ENCODE assay signal across 9 cellular contexts in genomic region chr12:8696402-8697100, GRCh38. TPM values are rescaled to one million over a fixed set of nuclear protein-coding genes. Genes with fewer than 3 reads are reported as not detected.
A peak's percentile ranks its signal among the peaks of the same experiment; 100 is the strongest.
DNase-seq lines count a peak whose midpoint lies in the region; ATAC-seq, FAIRE-seq and TF ChIP-seq lines count a peak whose summit lies in the region.
"Had no signal": no experiment of that assay in that cellular context is flagged by ENCODE, and none has a peak within 500 bp of the region (broad histone marks: within the 10 kb centered on the region; RNA-seq: fewer than 3 reads in every experiment).

No MANE protein-coding gene starts in this region.

- peaks cover 21% of the 10 kb centered on the region for H3K4me1 Mint-ChIP-seq in memory B cell

- no peak for TF ChIP-seq POLR2A in uterus (IDR thresholded peaks at IDR 0.05)

- no peaks in the 10 kb centered on the region for H3K9me3 ChIP-seq in left ventricle myocardium inferior (replicated peaks)
- H3K9me3 ChIP-seq in uterus: no peaks in the 10 kb centered on the region

- DNase-seq in left ventricle myocardium inferior (no peak), Right ventricle myocardium superior (no peak), brain microvascular endothelial cell (no peak), memory B cell (ENCODE audit: low spot score in 2 of 2) (no peak), uterus (no peak), T-helper 9 cell (no peak), GM19239 (ENCODE audit: insufficient read length, low spot score) (no peak)
- DNase-seq: NCI-H187 treated with DMSO at 0.1 percent for 48 hours had no signal

- H3K27me3 ChIP-seq in left ventricle myocardium inferior (ENCODE audit: low read depth): no peaks in the 10 kb centered on the region
- no peaks in the 10 kb centered on the region for H3K27me3 ChIP-seq in brain microvascular endothelial cell (replicated peaks)
- no peaks in the 10 kb centered on the region for H3K27me3 ChIP-seq in uterus

- in situ Hi-C loops in brain microvascular endothelial cell (cut with HindIII; ENCODE audit: low pct_ligation_motif_present, low sequenced_read_pairs): no loop called here

- H3K9me3 Mint-ChIP-seq in memory B cell: no peaks in the 10 kb centered on the region

- intact Hi-C loops in left ventricle myocardium inferior (cut with micrococcal nuclease): no loop called here
- intact Hi-C loops in Right ventricle myocardium superior (cut with DNase I): no loop called here
- intact Hi-C loops in uterus (cut with DNase I; ENCODE audit: low total_unique reads): no loop called here

- no peak for FAIRE-seq in GM19239 (lab: Jason Lieb, UNC)

- peaks cover 1% of the 10 kb centered on the region for H3K27me3 Mint-ChIP-seq in memory B cell

- no peaks in the 10 kb centered on the region for H3K36me3 ChIP-seq in left ventricle myocardium inferior
- no peaks in the 10 kb centered on the region for H3K36me3 ChIP-seq in brain microvascular endothelial cell (replicated peaks)
- H3K36me3 ChIP-seq in uterus: no peaks in the 10 kb centered on the region

- H3K27ac ChIP-seq in left ventricle myocardium inferior (replicated peaks): peak overlapping the region; percentile 94
- H3K27ac ChIP-seq in brain microvascular endothelial cell: no peak overlapping the region
- H3K27ac ChIP-seq in uterus: peak overlapping the region; percentile 99 to 100

- peaks cover 2% of the 10 kb centered on the region for H3K36me3 Mint-ChIP-seq in memory B cell

- H3K4me1 ChIP-seq in left ventricle myocardium inferior: peaks cover 59% of the 10 kb centered on the region
- H3K4me1 ChIP-seq in uterus: no peaks in the 10 kb centered on the region

- H3K4me3 ChIP-seq in left ventricle myocardium inferior (peak overlapping the region; percentile 99), brain microvascular endothelial cell (ENCODE audit: low read depth, low read length) (peak overlapping the region; percentile 80), uterus (peak overlapping the region; percentile 66 to 99)

- TF ChIP-seq CTCF in left ventricle myocardium inferior (IDR thresholded peaks at IDR 0.05; ENCODE audit: borderline replicate concordance): no peak
- no peak for TF ChIP-seq CTCF in brain microvascular endothelial cell (IDR thresholded peaks at IDR 0.05; ENCODE audit: low read depth, low read length, missing control alignments)
- TF ChIP-seq CTCF in uterus (IDR thresholded peaks at IDR 0.05): no peak

- peak overlapping the region; percentile 97 for H3K27ac Mint-ChIP-seq in memory B cell

- ATAC-seq in Right ventricle myocardium superior (ENCODE audit: poor library complexity) (no peak), memory B cell (ENCODE audit: low read depth) (no peak), HG02678 (IDR thresholded peaks at IDR 0.05; ENCODE audit: unreplicated experiment) (no peak)

- peak overlapping the region; percentile 99 for H3K4me3 Mint-ChIP-seq in memory B cell

RNA-seq across cellular contexts. Expression of gene RIMKLB, which starts 1.2 kb away (rescaled TPM):
- total RNA-seq in left ventricle myocardium inferior (14.0 TPM), Right ventricle myocardium superior (11.0 TPM), uterus (100 to 1,000 TPM in 2 of 4 donors, 10 to 100 TPM in 2; 25.6 to 155 (median 93.4) TPM)

RNA-seq across cellular contexts. Expression of gene MFAP5, which starts 33.9 kb away (rescaled TPM):
- total RNA-seq in left ventricle myocardium inferior (55.8 TPM), Right ventricle myocardium superior (45.9 TPM), uterus (100 to 1,000 TPM in 3 of 4 donors, 10 to 100 TPM in 1; 36.8 to 259 (median 151) TPM)
